In the genomic region with DNA sequence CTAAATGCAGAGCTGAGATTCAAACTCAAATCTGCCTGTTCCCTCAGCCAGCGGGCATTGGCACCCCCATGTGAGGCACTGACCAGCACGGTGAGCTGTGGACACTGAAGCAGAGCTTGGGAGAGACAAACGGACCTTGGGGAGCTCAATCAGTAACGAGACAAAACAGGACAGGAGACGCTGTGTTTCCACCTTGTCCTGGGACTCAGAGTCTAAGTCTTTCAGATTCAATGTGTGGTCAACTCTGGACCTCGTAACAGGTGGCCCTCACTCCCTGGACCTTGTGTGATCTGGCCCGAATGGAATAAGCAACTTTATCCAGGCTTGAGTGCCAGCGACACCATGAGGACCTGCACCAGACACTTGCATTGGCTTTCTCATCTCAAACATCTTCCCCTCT, we compare ENCODE assay signal across 2 cellular contexts.
TF ChIP-seq lines count a peak whose summit lies in the region.

No MANE protein-coding gene starts in this region.

TF ChIP-seq in SK-N-SH treated with all-trans-retinoic acid at 6 μM for 48 hours, 23 proteins besides CTCF, POLR2A, EP300 and RAD21 (continued from another document):
- TF ChIP-seq ARNTL (CRISPR knock-in tag; IDR thresholded peaks at IDR 0.05; ENCODE audit: borderline replicate concordance, low read depth): no peak

TF ChIP-seq in SK-N-SH, 30 proteins besides CTCF, POLR2A, EP300 and RAD21 (continued from another document):
- no peak for TF ChIP-seq RXRA (IDR thresholded peaks at IDR 0.05; ENCODE audit: borderline replicate concordance, low read depth)
- TF ChIP-seq USF2 (IDR thresholded peaks at IDR 0.05; ENCODE audit: borderline replicate concordance, low read depth, low read length): no peak
- no peak for TF ChIP-seq USF1 (IDR thresholded peaks at IDR 0.05; ENCODE audit: borderline replicate concordance, low read depth)
- TF ChIP-seq FOXM1 (IDR thresholded peaks at IDR 0.05; ENCODE audit: low read depth): no peak
- TF ChIP-seq CHD2 (IDR thresholded peaks at IDR 0.05; ENCODE audit: low read length, partially characterized antibody): no peak
- TF ChIP-seq SMC3 (IDR thresholded peaks at IDR 0.05; ENCODE audit: low read depth, low read length): no peak
- no peak for TF ChIP-seq TAF1 (IDR thresholded peaks at IDR 0.05; ENCODE audit: borderline replicate concordance, low read depth, low read length)
- TF ChIP-seq NFIC (IDR thresholded peaks at IDR 0.05; ENCODE audit: borderline replicate concordance): no peak
- TF ChIP-seq RCOR1 (IDR thresholded peaks at IDR 0.05; ENCODE audit: low read length): no peak
- TF ChIP-seq, protein P1, sequence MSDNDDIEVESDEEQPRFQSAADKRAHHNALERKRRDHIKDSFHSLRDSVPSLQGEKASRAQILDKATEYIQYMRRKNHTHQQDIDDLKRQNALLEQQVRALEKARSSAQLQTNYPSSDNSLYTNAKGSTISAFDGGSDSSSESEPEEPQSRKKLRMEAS (IDR thresholded peaks at IDR 0.05; ENCODE audit: low read depth): no peak
- TF ChIP-seq TCF12 (IDR thresholded peaks at IDR 0.05): no peak
- TF ChIP-seq FOXJ3 (CRISPR knock-in tag; IDR thresholded peaks at IDR 0.05): no peak
- TF ChIP-seq GATA2 (CRISPR knock-in tag; IDR thresholded peaks at IDR 0.05): no peak
- no peak for TF ChIP-seq POLR2AphosphoS5 (IDR thresholded peaks at IDR 0.05; ENCODE audit: low read depth, low read length)
- no peak for TF ChIP-seq ELF1 (IDR thresholded peaks at IDR 0.05)
- no peak for TF ChIP-seq YY1 (IDR thresholded peaks at IDR 0.05; ENCODE audit: low read depth)
- no peak for TF ChIP-seq EZH2phosphoT487 (IDR thresholded peaks at IDR 0.05; ENCODE audit: borderline replicate concordance, low read depth)
- no peak for TF ChIP-seq IRF3 (IDR thresholded peaks at IDR 0.05; ENCODE audit: low read depth, low read length)
